1 cellular context compared by ENCODE assay signal in the genomic region with DNA sequence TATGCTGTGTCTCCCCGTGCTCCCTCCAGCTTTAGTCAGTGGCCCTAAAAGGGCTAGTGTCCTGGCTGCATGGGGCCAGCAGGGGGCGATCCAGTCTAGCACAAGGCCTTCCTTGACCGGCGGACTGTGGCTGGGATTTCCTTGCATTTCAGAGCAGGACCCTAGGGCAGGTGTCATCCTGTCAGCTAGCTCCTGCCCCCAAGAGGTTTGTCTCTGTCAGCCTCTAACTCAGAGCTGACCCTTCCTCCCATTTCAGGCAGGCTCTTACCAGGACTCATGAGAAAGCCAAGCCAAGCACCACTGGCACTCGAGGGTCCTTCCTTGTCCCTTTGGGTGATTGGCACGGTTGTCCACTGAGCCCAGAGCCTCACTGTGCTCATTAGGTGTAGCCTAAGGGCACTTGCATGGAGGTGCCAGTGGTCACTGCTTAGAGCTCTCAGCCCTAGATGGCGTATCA.
TF ChIP-seq lines count a peak whose summit lies in the region.

No MANE protein-coding gene starts in this region.

TF ChIP-seq in GM23338, 12 proteins besides CTCF, POLR2A, EP300 and RAD21 (continued from another document):
- TF ChIP-seq, protein P1, sequence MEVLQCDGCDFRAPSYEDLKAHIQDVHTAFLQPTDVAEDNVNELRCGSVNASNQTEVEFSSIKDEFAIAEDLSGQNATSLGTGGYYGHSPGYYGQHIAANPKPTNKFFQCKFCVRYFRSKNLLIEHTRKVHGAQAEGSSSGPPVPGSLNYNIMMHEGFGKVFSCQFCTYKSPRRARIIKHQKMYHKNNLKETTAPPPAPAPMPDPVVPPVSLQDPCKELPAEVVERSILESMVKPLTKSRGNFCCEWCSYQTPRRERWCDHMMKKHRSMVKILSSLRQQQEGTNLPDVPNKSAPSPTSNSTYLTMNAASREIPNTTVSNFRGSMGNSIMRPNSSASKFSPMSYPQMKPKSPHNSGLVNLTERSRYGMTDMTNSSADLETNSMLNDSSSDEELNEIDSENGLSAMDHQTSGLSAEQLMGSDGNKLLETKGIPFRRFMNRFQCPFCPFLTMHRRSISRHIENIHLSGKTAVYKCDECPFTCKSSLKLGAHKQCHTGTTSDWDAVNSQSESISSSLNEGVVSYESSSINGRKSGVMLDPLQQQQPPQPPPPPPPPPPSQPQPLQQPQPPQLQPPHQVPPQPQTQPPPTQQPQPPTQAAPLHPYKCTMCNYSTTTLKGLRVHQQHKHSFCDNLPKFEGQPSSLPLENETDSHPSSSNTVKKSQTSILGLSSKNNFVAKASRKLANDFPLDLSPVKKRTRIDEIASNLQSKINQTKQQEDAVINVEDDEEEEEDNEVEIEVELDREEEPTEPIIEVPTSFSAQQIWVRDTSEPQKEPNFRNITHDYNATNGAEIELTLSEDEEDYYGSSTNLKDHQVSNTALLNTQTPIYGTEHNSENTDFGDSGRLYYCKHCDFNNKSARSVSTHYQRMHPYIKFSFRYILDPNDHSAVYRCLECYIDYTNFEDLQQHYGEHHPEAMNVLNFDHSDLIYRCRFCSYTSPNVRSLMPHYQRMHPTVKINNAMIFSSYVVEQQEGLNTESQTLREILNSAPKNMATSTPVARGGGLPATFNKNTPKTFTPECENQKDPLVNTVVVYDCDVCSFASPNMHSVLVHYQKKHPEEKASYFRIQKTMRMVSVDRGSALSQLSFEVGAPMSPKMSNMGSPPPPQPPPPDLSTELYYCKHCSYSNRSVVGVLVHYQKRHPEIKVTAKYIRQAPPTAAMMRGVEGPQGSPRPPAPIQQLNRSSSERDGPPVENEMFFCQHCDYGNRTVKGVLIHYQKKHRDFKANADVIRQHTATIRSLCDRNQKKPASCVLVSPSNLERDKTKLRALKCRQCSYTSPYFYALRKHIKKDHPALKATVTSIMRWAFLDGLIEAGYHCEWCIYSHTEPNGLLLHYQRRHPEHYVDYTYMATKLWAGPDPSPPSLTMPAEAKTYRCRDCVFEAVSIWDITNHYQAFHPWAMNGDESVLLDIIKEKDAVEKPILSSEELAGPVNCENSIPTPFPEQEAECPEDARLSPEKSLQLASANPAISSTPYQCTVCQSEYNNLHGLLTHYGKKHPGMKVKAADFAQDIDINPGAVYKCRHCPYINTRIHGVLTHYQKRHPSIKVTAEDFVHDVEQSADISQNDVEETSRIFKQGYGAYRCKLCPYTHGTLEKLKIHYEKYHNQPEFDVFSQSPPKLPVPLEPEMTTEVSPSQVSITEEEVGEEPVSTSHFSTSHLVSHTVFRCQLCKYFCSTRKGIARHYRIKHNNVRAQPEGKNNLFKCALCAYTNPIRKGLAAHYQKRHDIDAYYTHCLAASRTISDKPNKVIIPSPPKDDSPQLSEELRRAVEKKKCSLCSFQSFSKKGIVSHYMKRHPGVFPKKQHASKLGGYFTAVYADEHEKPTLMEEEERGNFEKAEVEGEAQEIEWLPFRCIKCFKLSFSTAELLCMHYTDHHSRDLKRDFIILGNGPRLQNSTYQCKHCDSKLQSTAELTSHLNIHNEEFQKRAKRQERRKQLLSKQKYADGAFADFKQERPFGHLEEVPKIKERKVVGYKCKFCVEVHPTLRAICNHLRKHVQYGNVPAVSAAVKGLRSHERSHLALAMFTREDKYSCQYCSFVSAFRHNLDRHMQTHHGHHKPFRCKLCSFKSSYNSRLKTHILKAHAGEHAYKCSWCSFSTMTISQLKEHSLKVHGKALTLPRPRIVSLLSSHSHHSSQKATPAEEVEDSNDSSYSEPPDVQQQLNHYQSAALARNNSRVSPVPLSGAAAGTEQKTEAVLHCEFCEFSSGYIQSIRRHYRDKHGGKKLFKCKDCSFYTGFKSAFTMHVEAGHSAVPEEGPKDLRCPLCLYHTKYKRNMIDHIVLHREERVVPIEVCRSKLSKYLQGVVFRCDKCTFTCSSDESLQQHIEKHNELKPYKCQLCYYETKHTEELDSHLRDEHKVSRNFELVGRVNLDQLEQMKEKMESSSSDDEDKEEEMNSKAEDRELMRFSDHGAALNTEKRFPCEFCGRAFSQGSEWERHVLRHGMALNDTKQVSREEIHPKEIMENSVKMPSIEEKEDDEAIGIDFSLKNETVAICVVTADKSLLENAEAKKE (CRISPR knock-in tag; IDR thresholded peaks at IDR 0.05), result no peak
- TF ChIP-seq, protein P2, sequence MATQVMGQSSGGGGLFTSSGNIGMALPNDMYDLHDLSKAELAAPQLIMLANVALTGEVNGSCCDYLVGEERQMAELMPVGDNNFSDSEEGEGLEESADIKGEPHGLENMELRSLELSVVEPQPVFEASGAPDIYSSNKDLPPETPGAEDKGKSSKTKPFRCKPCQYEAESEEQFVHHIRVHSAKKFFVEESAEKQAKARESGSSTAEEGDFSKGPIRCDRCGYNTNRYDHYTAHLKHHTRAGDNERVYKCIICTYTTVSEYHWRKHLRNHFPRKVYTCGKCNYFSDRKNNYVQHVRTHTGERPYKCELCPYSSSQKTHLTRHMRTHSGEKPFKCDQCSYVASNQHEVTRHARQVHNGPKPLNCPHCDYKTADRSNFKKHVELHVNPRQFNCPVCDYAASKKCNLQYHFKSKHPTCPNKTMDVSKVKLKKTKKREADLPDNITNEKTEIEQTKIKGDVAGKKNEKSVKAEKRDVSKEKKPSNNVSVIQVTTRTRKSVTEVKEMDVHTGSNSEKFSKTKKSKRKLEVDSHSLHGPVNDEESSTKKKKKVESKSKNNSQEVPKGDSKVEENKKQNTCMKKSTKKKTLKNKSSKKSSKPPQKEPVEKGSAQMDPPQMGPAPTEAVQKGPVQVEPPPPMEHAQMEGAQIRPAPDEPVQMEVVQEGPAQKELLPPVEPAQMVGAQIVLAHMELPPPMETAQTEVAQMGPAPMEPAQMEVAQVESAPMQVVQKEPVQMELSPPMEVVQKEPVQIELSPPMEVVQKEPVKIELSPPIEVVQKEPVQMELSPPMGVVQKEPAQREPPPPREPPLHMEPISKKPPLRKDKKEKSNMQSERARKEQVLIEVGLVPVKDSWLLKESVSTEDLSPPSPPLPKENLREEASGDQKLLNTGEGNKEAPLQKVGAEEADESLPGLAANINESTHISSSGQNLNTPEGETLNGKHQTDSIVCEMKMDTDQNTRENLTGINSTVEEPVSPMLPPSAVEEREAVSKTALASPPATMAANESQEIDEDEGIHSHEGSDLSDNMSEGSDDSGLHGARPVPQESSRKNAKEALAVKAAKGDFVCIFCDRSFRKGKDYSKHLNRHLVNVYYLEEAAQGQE (IDR thresholded peaks at IDR 0.05; ENCODE audit: unreplicated experiment), result no peak
TF ChIP-seq in GM23338: peak in this region for 0.
